ENCODE assay signal across 14 cellular contexts in genomic region chr1:213256438-213257087, GRCh38.
DNase-seq lines count a peak whose midpoint lies in the region; ATAC-seq and TF ChIP-seq lines count a peak whose summit lies in the region.
"Had no signal": no experiment of that assay in that cellular context is flagged by ENCODE, and none has a peak within 500 bp of the region (broad histone marks: within the 10 kb centered on the region; RNA-seq: fewer than 3 reads in every experiment).

No MANE protein-coding gene starts in this region.

- TF ChIP-seq POLR2A in GM18505 (IDR thresholded peaks at IDR 0.05; ENCODE audit: borderline replicate concordance, extremely low read depth, insufficient read depth, insufficient read length): no peak

- no peaks in the 10 kb centered on the region for H3K27me3 Mint-ChIP-seq in activated CD8-positive, alpha-beta memory T cell treated with anti-CD3 and anti-CD28 coated beads, Interleukin-2, amount 10 ng/mL, durations not matched to agents 7 days and 5 days

- no peak overlapping the region for H3K4me3 Mint-ChIP-seq in activated CD8-positive, alpha-beta memory T cell treated with anti-CD3 and anti-CD28 coated beads, Interleukin-2, amount 10 ng/mL, durations not matched to agents 7 days and 5 days

- no peaks in the 10 kb centered on the region for H3K4me1 Mint-ChIP-seq in activated CD8-positive, alpha-beta memory T cell treated with anti-CD3 and anti-CD28 coated beads, Interleukin-2, amount 10 ng/mL, durations not matched to agents 7 days and 5 days

- no peaks in the 10 kb centered on the region for H3K9me3 Mint-ChIP-seq in activated CD8-positive, alpha-beta memory T cell treated with anti-CD3 and anti-CD28 coated beads, Interleukin-2, amount 10 ng/mL, durations not matched to agents 7 days and 5 days (ENCODE audit: low read depth)

- H3K27ac Mint-ChIP-seq in activated CD8-positive, alpha-beta memory T cell treated with anti-CD3 and anti-CD28 coated beads, Interleukin-2, amount 10 ng/mL, durations not matched to agents 7 days and 5 days: no peak overlapping the region

- CTCF ChIA-PET in activated CD8-positive, alpha-beta memory T cell treated with anti-CD3 and anti-CD28 coated beads, Interleukin-2, amount 10 ng/mL, durations not matched to agents 7 days and 5 days (lab: Charles Lee): no interaction called here

- DNase-seq in caudate nucleus (lab: John Stamatoyannopoulos, UW) (no peak), GM19238 (ENCODE audit: insufficient read length, low spot score) (no peak)
- no peak for DNase-seq in activated CD8-positive, alpha-beta memory T cell treated with anti-CD3 and anti-CD28 coated beads, Interleukin-2, amount 10 ng/mL, durations not matched to agents 7 days and 5 days
- no peak for DNase-seq in activated CD4-positive, CD25-positive, alpha-beta regulatory T cell treated with anti-CD3 and anti-CD28 coated beads, Interleukin-2, amount 50 U/mL, for 72 hours
- DNase-seq: activated CD8-positive, alpha-beta memory T cell treated with anti-CD3 and anti-CD28 coated beads, Interleukin-2, amount 50 U/mL, for 48 hours; GM23248; KG1; NCI-H446; upper lobe of right lung had no signal

- ATAC-seq in GM18505 (IDR thresholded peaks at IDR 0.05; ENCODE audit: unreplicated experiment) (peak; percentile 80), GM19452 (IDR thresholded peaks at IDR 0.05; ENCODE audit: unreplicated experiment) (peak; percentile 82), HG02763 (IDR thresholded peaks at IDR 0.05; ENCODE audit: unreplicated experiment) (peak; percentile 88), HG03460 (IDR thresholded peaks at IDR 0.05; ENCODE audit: unreplicated experiment) (peak; percentile 93)
- no peak for ATAC-seq in activated CD8-positive, alpha-beta memory T cell treated with anti-CD3 and anti-CD28 coated beads, Interleukin-2, amount 10 ng/mL, durations not matched to agents 7 days and 5 days
- ATAC-seq: upper lobe of right lung had no signal

- peaks cover 2% of the 10 kb centered on the region for H3K36me3 Mint-ChIP-seq in activated CD8-positive, alpha-beta memory T cell treated with anti-CD3 and anti-CD28 coated beads, Interleukin-2, amount 10 ng/mL, durations not matched to agents 7 days and 5 days

- H3K27ac ChIP-seq in caudate nucleus (ENCODE audit: low read depth, low read length): no peak overlapping the region
- H3K27ac ChIP-seq: GM23248, RWPE1, upper lobe of right lung had no signal
